Comparison of ENCODE assay signal across 17 cellular contexts in the genomic region with DNA sequence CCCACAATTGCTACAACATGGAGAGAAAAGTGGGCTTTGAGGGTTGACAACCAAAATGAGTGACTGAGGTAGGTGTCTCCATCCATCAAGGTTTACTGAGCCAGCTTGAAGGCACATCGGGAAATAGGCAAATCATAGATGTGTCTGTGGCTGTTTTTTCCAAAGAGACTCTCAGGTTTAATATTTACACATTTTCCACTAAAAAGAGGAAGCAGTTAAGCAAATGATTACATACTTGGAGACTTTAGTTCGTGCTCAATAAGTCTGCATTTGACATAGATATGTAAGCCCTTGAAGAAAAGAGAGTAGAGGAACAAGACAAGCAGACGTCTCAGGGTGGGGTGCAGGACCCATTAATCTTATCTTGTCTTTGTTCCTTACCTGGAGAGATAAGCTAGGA.
"Had no signal": no experiment of that assay in that cellular context is flagged by ENCODE, and none has a peak within 500 bp of the region (broad histone marks: within the 10 kb centered on the region; RNA-seq: fewer than 3 reads in every experiment).

No MANE protein-coding gene starts in this region.

- H3K4me1 ChIP-seq: body of pancreas, gastroesophageal sphincter, thyroid gland had no signal

- H3K27ac Mint-ChIP-seq: activated naive CD4-positive, alpha-beta T cell treated with anti-CD3 and anti-CD28 coated beads, Interleukin-2, amount 10 ng/mL, durations not matched to agents 7 days and 5 days; activated T-helper 17 cell treated with anti-CD3 and anti-CD28 coated beads, Interleukin-2, amount 50 U/mL, for 72 hours; natural killer cell had no signal

- H3K9me3 Mint-ChIP-seq: activated naive CD4-positive, alpha-beta T cell treated with anti-CD3 and anti-CD28 coated beads, Interleukin-2, amount 10 ng/mL, durations not matched to agents 7 days and 5 days; activated T-helper 17 cell treated with anti-CD3 and anti-CD28 coated beads, Interleukin-2, amount 50 U/mL, for 72 hours; natural killer cell had no signal

- H3K36me3 Mint-ChIP-seq: activated naive CD4-positive, alpha-beta T cell treated with anti-CD3 and anti-CD28 coated beads, Interleukin-2, amount 10 ng/mL, durations not matched to agents 7 days and 5 days; natural killer cell had no signal

- H3K36me3 ChIP-seq: gastroesophageal sphincter, thyroid gland had no signal

- H3K4me3 ChIP-seq: body of pancreas, coronary artery, gastroesophageal sphincter, lung, mucosa of descending colon, thyroid gland had no signal

- H3K4me1 Mint-ChIP-seq: activated naive CD4-positive, alpha-beta T cell treated with anti-CD3 and anti-CD28 coated beads, Interleukin-2, amount 10 ng/mL, durations not matched to agents 7 days and 5 days; activated T-helper 17 cell treated with anti-CD3 and anti-CD28 coated beads, Interleukin-2, amount 50 U/mL, for 72 hours; natural killer cell had no signal

- H3K27me3 Mint-ChIP-seq: activated naive CD4-positive, alpha-beta T cell treated with anti-CD3 and anti-CD28 coated beads, Interleukin-2, amount 10 ng/mL, durations not matched to agents 7 days and 5 days; activated T-helper 17 cell treated with anti-CD3 and anti-CD28 coated beads, Interleukin-2, amount 50 U/mL, for 72 hours had no signal

- DNase-seq: activated CD4-positive, alpha-beta T cell treated with anti-CD3 and anti-CD28 coated beads, Interleukin-2, amount 50 U/mL, for 1 hour; activated naive CD4-positive, alpha-beta T cell treated with anti-CD3 and anti-CD28 coated beads, Interleukin-2, amount 10 ng/mL, durations not matched to agents 7 days and 5 days; activated T-cell treated with anti-CD3 and anti-CD28 coated beads for 4 hours; body of pancreas; central memory CD4-positive, alpha-beta T cell; effector CD8-positive, alpha-beta T cell; hypothalamus; mucosa of descending colon; natural killer cell; posterior cingulate gyrus; stimulated activated CD4-positive, alpha-beta T cell treated with anti-CD3 and anti-CD28 coated beads, Interleukin-15, amount 100 ng/mL, for 24 hours; stimulated activated CD4-positive, alpha-beta T cell treated with anti-CD3 and anti-CD28 coated beads, Interleukin-4, amount 100 ng/mL, for 4 hours; thyroid gland had no signal

- H3K27ac ChIP-seq: body of pancreas, coronary artery, gastroesophageal sphincter, thyroid gland had no signal

- ATAC-seq: activated T-helper 17 cell treated with anti-CD3 and anti-CD28 coated beads, Interleukin-2, amount 50 U/mL, for 72 hours; body of pancreas; gastroesophageal sphincter; mucosa of descending colon; natural killer cell had no signal

- H3K4me3 Mint-ChIP-seq: activated naive CD4-positive, alpha-beta T cell treated with anti-CD3 and anti-CD28 coated beads, Interleukin-2, amount 10 ng/mL, durations not matched to agents 7 days and 5 days; activated T-helper 17 cell treated with anti-CD3 and anti-CD28 coated beads, Interleukin-2, amount 50 U/mL, for 72 hours; natural killer cell had no signal

- H3K27me3 ChIP-seq: body of pancreas, gastroesophageal sphincter, thyroid gland had no signal

- H3K9me3 ChIP-seq: body of pancreas, gastroesophageal sphincter, mucosa of descending colon, thyroid gland had no signal
